Comparison of ENCODE assay signal across 9 cellular contexts in genomic region chr2:96144481-96145027, GRCh38. TPM values are rescaled to one million over a fixed set of nuclear protein-coding genes. Genes with fewer than 3 reads are reported as not detected.
A peak's percentile ranks its signal among the peaks of the same experiment; 100 is the strongest.
DNase-seq lines count a peak whose midpoint lies in the region; ATAC-seq, FAIRE-seq and TF ChIP-seq lines count a peak whose summit lies in the region.
"Had no signal": no experiment of that assay in that cellular context is flagged by ENCODE, and none has a peak within 500 bp of the region (broad histone marks: within the 10 kb centered on the region; RNA-seq: fewer than 3 reads in every experiment).

No MANE protein-coding gene starts in this region.

- no peaks in the 10 kb centered on the region for H3K9me1 ChIP-seq in keratinocyte (ENCODE audit: control insufficient read depth, extremely low read depth, insufficient read depth, low read length)

- no peak for FAIRE-seq in keratinocyte (lab: Jason Lieb, UNC)

- no peak for ATAC-seq in HG03520 (IDR thresholded peaks at IDR 0.05; ENCODE audit: unreplicated experiment)

- H3K79me2 ChIP-seq in keratinocyte (ENCODE audit: control insufficient read depth, insufficient read depth, low read length), result no peaks in the 10 kb centered on the region

- dilution Hi-C loops in keratinocyte (cut with MboI; ENCODE audit: extremely low pct_ligation_motif_present, low sequenced_read_pairs), result no loop called here

- no peak for TF ChIP-seq POLR2A in NB4 (IDR thresholded peaks at IDR 0.05; ENCODE audit: extremely low read depth, insufficient read length)

- H3K27ac Mint-ChIP-seq in activated naive CD4-positive, alpha-beta T cell treated with anti-CD3 and anti-CD28 coated beads for 36 hours, result peak overlapping the region; percentile 96

- H3K9me3 Mint-ChIP-seq in activated naive CD4-positive, alpha-beta T cell treated with anti-CD3 and anti-CD28 coated beads for 36 hours, result no peaks in the 10 kb centered on the region

- H3K27me3 ChIP-seq in keratinocyte (ENCODE audit: control insufficient read depth, extremely low read depth, insufficient read depth, low read length), result no peaks in the 10 kb centered on the region

- TF ChIP-seq CTCF in GM12875 (IDR thresholded peaks at IDR 0.05; ENCODE audit: borderline replicate concordance, insufficient read depth, low read depth, low read length) (no peak), NB4 (IDR thresholded peaks at IDR 0.05; ENCODE audit: low read depth, low read length) (no peak), keratinocyte (optimal IDR thresholded peaks at IDR 0.05 in 1 of 3, IDR thresholded peaks at IDR 0.05 in 1 of 3, conservative IDR thresholded peaks at IDR 0.05 in 1 of 3; ENCODE audit: extremely low read depth in 1 of 3, insufficient read depth in 2 of 3, low read length in 3 of 3) (no peak)

- peak overlapping the region; percentile 96 for H3K4me3 Mint-ChIP-seq in activated naive CD4-positive, alpha-beta T cell treated with anti-CD3 and anti-CD28 coated beads for 36 hours

- H2AFZ ChIP-seq in keratinocyte (ENCODE audit: control insufficient read depth, low read length), result peak overlapping the region; percentile 75

- peaks cover 38% of the 10 kb centered on the region for H3K36me3 Mint-ChIP-seq in activated naive CD4-positive, alpha-beta T cell treated with anti-CD3 and anti-CD28 coated beads for 36 hours (ENCODE audit: low read depth)

- H3K4me3 ChIP-seq in GM12875 (ENCODE audit: low read depth, low read length) (peak overlapping the region; percentile 95), NB4 (ENCODE audit: low read depth, low read length) (peak overlapping the region; percentile 84), keratinocyte (ENCODE audit: control insufficient read depth in 2 of 3, extremely low read depth in 1 of 3, insufficient read depth in 2 of 3, low read depth in 1 of 3, low read length in 3 of 3) (peak overlapping the region; percentile 40 to 55 (median 46))

- no peaks in the 10 kb centered on the region for H3K9me3 ChIP-seq in keratinocyte (ENCODE audit: control insufficient read depth, low read depth, low read length)

- peak overlapping the region; percentile 47 for H3K4me2 ChIP-seq in keratinocyte (ENCODE audit: control insufficient read depth, extremely low read depth, insufficient read depth, low read depth, low read length)

- peak overlapping the region; percentile 50 for H3K9ac ChIP-seq in keratinocyte (ENCODE audit: control insufficient read depth, extremely low read depth, insufficient read depth, low read length)

- no peaks in the 10 kb centered on the region for H3K27me3 Mint-ChIP-seq in activated naive CD4-positive, alpha-beta T cell treated with anti-CD3 and anti-CD28 coated beads for 36 hours (ENCODE audit: low read depth)

- no peaks in the 10 kb centered on the region for H4K20me1 ChIP-seq in keratinocyte (ENCODE audit: control insufficient read depth, extremely low read depth, insufficient read depth, low read length)

- no peaks in the 10 kb centered on the region for H3K36me3 ChIP-seq in keratinocyte (ENCODE audit: control insufficient read depth in 2 of 2, extremely low read depth in 1 of 2, insufficient read depth in 2 of 2, low read length in 2 of 2)

- CTCF ChIA-PET in activated naive CD4-positive, alpha-beta T cell treated with anti-CD3 and anti-CD28 coated beads for 36 hours (lab: Charles Lee), result interaction anchor here (1.0 to 18.5 kb wide), 4 partner anchors 13 to 122 kb away, joined by 3 to 482 read pairs (median 40); no protein-coding TSS in a partner anchor

- peaks cover 37% of the 10 kb centered on the region for H3K4me1 ChIP-seq in keratinocyte (ENCODE audit: control insufficient read depth, extremely low read depth, insufficient read depth, low read length)

- H3K4me1 Mint-ChIP-seq in activated naive CD4-positive, alpha-beta T cell treated with anti-CD3 and anti-CD28 coated beads for 36 hours (ENCODE audit: low read depth), result peaks cover 48% of the 10 kb centered on the region

- no peak overlapping the region for H3K27ac ChIP-seq in keratinocyte (ENCODE audit: control insufficient read depth, insufficient read depth, low read length)

- peak; percentile 64 for DNase-seq in NB4 (ENCODE audit: low read depth)
- peak; percentile 49 for DNase-seq in activated naive CD4-positive, alpha-beta T cell treated with anti-CD3 and anti-CD28 coated beads for 36 hours
- no peak for DNase-seq in keratinocyte (ENCODE audit: low read depth, low spot score)
- peak; percentile 30 to 71 (median 48) for DNase-seq in stimulated activated naive CD4-positive, alpha-beta T cell (lab: John Stamatoyannopoulos, UW)
- DNase-seq in GM03348 (ENCODE audit: low spot score), result no peak
- no peak for DNase-seq in SHP77 treated with DMSO at 0.1 percent for 48 hours (lab: John Stamatoyannopoulos, UW)

- intact Hi-C loops in activated naive CD4-positive, alpha-beta T cell treated with anti-CD3 and anti-CD28 coated beads for 36 hours (cut with micrococcal nuclease), result loop anchor here (1.0 to 5.0 kb wide), 8 partner anchors 64 to 818 kb away; partner anchors contain the start of genes CIAO1, CNNM4, SNRNP200 and STARD7

RNA-seq across cellular contexts. Expression of gene DUSP2, which starts 0.7 kb away (rescaled TPM):
- 100 to 1,000 TPM; 429 to 463 TPM for total RNA-seq in activated naive CD4-positive, alpha-beta T cell treated with anti-CD3 and anti-CD28 coated beads for 36 hours
- polyA plus RNA-seq in keratinocyte, result 0.79 to 2.1 TPM (median 1.2 TPM) in 3 replicates
- polyA plus RNA-seq in keratinocyte (2011; ENCODE audit: low read depth), result 0.77 TPM
- 0.80 and 1.7 TPM in 2 replicates for polyA plus RNA-seq in keratinocyte (2011; cell fraction: cytosol; rRNA removed)
- polyA plus RNA-seq in keratinocyte (2011; cell fraction: nucleus; rRNA removed), result 1.2 and 2.3 TPM in 2 replicates
- polyA plus RNA-seq in keratinocyte (2012; ENCODE audit: low replicate concordance), result 1.1 and 4.7 TPM in 2 replicates
- polyA minus RNA-seq in keratinocyte, result 0.82 to 1.9 TPM (median 0.92 TPM) in 3 replicates
- polyA minus RNA-seq in keratinocyte (2011; cell fraction: cytosol; rRNA and poly(A)+ RNA removed), result 3.8 TPM
- 1.4 and 2.8 TPM in 2 replicates for polyA minus RNA-seq in keratinocyte (2011; cell fraction: nucleus; rRNA and poly(A)+ RNA removed)

RNA-seq across cellular contexts. Expression of gene ASTL, which starts 6.3 kb away (rescaled TPM):
- total RNA-seq in activated naive CD4-positive, alpha-beta T cell treated with anti-CD3 and anti-CD28 coated beads for 36 hours, result 1 to 10 TPM; 2.5 to 2.6 TPM
- not detected in 3 replicates for polyA plus RNA-seq in keratinocyte
- not detected for polyA plus RNA-seq in keratinocyte (2011; ENCODE audit: low read depth)
- not detected in 2 replicates for polyA plus RNA-seq in keratinocyte (2011; cell fraction: cytosol; rRNA removed)
- not detected in 2 replicates for polyA plus RNA-seq in keratinocyte (2011; cell fraction: nucleus; rRNA removed)
- 0.13 TPM in 1 of 2 replicates, not detected in the other for polyA plus RNA-seq in keratinocyte (2012; ENCODE audit: low replicate concordance)
- polyA minus RNA-seq in keratinocyte, result not detected in 3 replicates
- not detected for polyA minus RNA-seq in keratinocyte (2011; cell fraction: cytosol; rRNA and poly(A)+ RNA removed)
- not detected in 2 replicates for polyA minus RNA-seq in keratinocyte (2011; cell fraction: nucleus; rRNA and poly(A)+ RNA removed)

RNA-seq across cellular contexts. Expression of gene ADRA2B, which starts 28.2 kb away (rescaled TPM):
- under 1 TPM; 0.52 TPM for total RNA-seq in activated naive CD4-positive, alpha-beta T cell treated with anti-CD3 and anti-CD28 coated beads for 36 hours
- 0.02 TPM in 1 of 3 replicates, not detected in the others for polyA plus RNA-seq in keratinocyte
- polyA plus RNA-seq in keratinocyte (2011; ENCODE audit: low read depth), result not detected
- polyA plus RNA-seq in keratinocyte (2011; cell fraction: cytosol; rRNA removed), result not detected in 2 replicates
- 0.07 TPM in 1 of 2 replicates, not detected in the other for polyA plus RNA-seq in keratinocyte (2011; cell fraction: nucleus; rRNA removed)
- 0.08 TPM in 1 of 2 replicates, not detected in the other for polyA plus RNA-seq in keratinocyte (2012; ENCODE audit: low replicate concordance)
- polyA minus RNA-seq in keratinocyte, result not detected in 3 replicates
- not detected for polyA minus RNA-seq in keratinocyte (2011; cell fraction: cytosol; rRNA and poly(A)+ RNA removed)
- not detected in 2 replicates for polyA minus RNA-seq in keratinocyte (2011; cell fraction: nucleus; rRNA and poly(A)+ RNA removed)
- total RNA-seq: M059J had no signal

Comparison
In these comparisons a context has a peak if more than half of its experiments do, and no peak if none do; other contexts are left out.
1. DNase-seq: peak in NB4 (single experiment), activated naive CD4-positive, alpha-beta T cell treated with anti-CD3 and anti-CD28 coated beads for 36 hours (single experiment) and stimulated activated naive CD4-positive, alpha-beta T cell (6 of 6); none in keratinocyte (single experiment), GM03348 (single experiment) and SHP77 treated with DMSO at 0.1 percent for 48 hours (single experiment).
2. Peak in every context shown above with its lines, with median percentiles within 50 percentile points of each other: H3K4me3 ChIP-seq.